ENCODE assay signal across 8 cellular contexts in the genomic region with DNA sequence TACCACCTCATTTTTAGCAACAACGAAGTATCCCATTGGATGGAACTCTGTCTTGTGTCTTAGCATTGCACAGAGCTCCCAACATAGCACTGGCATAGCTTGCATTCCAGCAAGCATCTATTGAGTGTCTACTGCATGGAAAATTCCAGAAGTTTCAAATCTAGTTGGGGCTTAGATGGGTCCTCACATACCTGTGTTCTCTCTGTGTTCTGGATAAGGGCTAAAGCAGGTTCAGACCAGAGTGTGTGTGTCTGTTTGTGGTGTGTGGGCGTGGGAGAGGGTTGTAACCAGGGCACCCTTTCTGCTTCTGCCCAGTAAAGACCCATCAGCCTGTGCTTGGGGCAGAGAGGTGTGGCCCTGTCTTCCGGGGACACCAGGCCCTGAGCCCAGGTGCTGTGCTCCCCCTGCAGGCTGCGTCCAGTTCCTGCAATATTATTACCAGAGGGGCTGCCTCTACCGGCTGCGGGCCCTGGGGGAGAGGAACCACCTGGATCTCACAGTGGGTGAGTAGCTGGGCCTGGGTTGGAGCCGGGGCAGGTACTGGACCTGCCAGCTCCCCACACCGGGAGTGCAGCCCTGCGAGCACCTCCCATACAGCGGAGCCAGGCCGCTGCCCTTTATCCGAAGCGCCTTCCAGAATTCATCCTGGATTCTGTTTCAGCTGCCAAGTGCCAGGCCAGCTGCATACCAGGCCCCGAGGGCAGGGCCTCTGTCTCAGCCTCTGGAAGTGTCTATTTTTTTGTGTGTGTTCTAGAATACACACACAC. TPM values are rescaled to one million over a fixed set of nuclear protein-coding genes. Genes with fewer than 3 reads are reported as not detected.
DNase-seq lines count a peak whose midpoint lies in the region; ATAC-seq and TF ChIP-seq lines count a peak whose summit lies in the region.

No MANE protein-coding gene starts in this region.

- H3K36me3 ChIP-seq in HCT116 (ENCODE audit: control insufficient read depth in 1 of 2, insufficient read depth in 2 of 2, low read length in 2 of 2): no peaks in the 10 kb centered on the region

- no peaks in the 10 kb centered on the region for H4K20me1 ChIP-seq in HCT116 (ENCODE audit: insufficient read depth)

- DNase-seq in GM10266 (ENCODE audit: extremely low spot score): peak; percentile 93
- DNase-seq in HCT116 (ENCODE audit: low read depth, low spot score): peak; percentile 64
- peak; percentile 91 for DNase-seq in NAMALWA (ENCODE audit: low spot score)
- peak; percentile 38 to 70 for DNase-seq in SW 1271 (lab: John Stamatoyannopoulos, UW)
- peak in 33 of 56 donors; percentile 7 to 64 (median 31) for DNase-seq in amygdala (lab: John Stamatoyannopoulos, UW)
- peak in 39 of 51 donors; percentile 11 to 66 (median 32) for DNase-seq in hypothalamus (lab: John Stamatoyannopoulos, UW)
- DNase-seq in stimulated activated CD4-positive, alpha-beta T cell treated with anti-CD3 and anti-CD28 coated beads, Interleukin-12 subunit alpha, Interleukin-12 subunit beta, amount 100 ng/mL, for 4 hours: peak; percentile 67
- no peak for DNase-seq in T1000 (lab: John Stamatoyannopoulos, UW)

- no peak for TF ChIP-seq POLR2A in HCT116 (IDR thresholded peaks at IDR 0.05; ENCODE audit: borderline replicate concordance, extremely low read depth, insufficient read depth, insufficient read length)

- peak; percentile 99 for TF ChIP-seq RAD21 in HCT116 (IDR thresholded peaks at IDR 0.05; ENCODE audit: low read depth)

- no peaks in the 10 kb centered on the region for H3K79me2 ChIP-seq in HCT116 (ENCODE audit: insufficient read depth, low read length)

- no peaks in the 10 kb centered on the region for H3K9me3 ChIP-seq in HCT116 (ENCODE audit: control insufficient read depth in 1 of 2, insufficient read depth in 1 of 2, low read depth in 1 of 2, low read length in 2 of 2)

- H3K27ac ChIP-seq in HCT116 (ENCODE audit: low read depth, low read length): peak overlapping the region; percentile 49

- no peaks in the 10 kb centered on the region for H3K9me2 ChIP-seq in HCT116 (ENCODE audit: insufficient read depth)

- RAD21 ChIA-PET in HCT116 (lab: Charles Lee; ENCODE audit: low non-redundant PET in 1 of 2, low total read pairs in 2 of 2, uncharacterized antibody in 2 of 2, unreplicated experiment in 2 of 2): interaction anchor here (0.5 to 1.2 kb wide), 4 partner anchors 21 to 221 kb away, joined by 3 to 4 read pairs (median 3); no protein-coding TSS in a partner anchor

- CTCF ChIA-PET in HCT116 (lab: Charles Lee): interaction anchor here (0.7 to 2.3 kb wide), 10 partner anchors 9 to 221 kb away, joined by 3 to 29 read pairs (median 4); a partner anchor contains a TSS

- TF ChIP-seq CTCF in GM10266 (IDR thresholded peaks at IDR 0.05; ENCODE audit: control insufficient read depth, insufficient read depth, low read depth, missing control alignments): peak; percentile 94
- TF ChIP-seq CTCF in HCT116 (IDR thresholded peaks at IDR 0.05 in 2 of 3, conservative IDR thresholded peaks at IDR 0.05 in 1 of 3; ENCODE audit: borderline replicate concordance in 1 of 3, insufficient read depth in 1 of 3, low read depth in 2 of 3, low read length in 2 of 3): peak; percentile 88 to 95 (median 90)

- no TSS peak for BruUV-seq in HCT116 (replicated peaks; lab: Mats Ljungman, UMichigan)

- POLR2A ChIA-PET in HCT116 (lab: Charles Lee): interaction anchor here (0.7 kb wide), 1 partner anchor 21 kb away, joined by 3 read pairs; a partner anchor contains a TSS

- no peak overlapping the region for H3K9ac ChIP-seq in HCT116 (ENCODE audit: low read length)

- peak; percentile 81 for ATAC-seq in HCT116

- intact Hi-C loops in HCT116 (cut with micrococcal nuclease): loop anchor here (1.0 kb wide), 2 partner anchors 76 to 221 kb away; no protein-coding TSS in a partner anchor

- no peak overlapping the region for H3K4me3 ChIP-seq in HCT116 (replicated peaks in 1 of 2; ENCODE audit: low read depth in 1 of 2, low read length in 2 of 2)

- H3K27me3 ChIP-seq in HCT116 (ENCODE audit: insufficient read depth, low read length): no peaks in the 10 kb centered on the region

- peaks cover 20 to 49% of the 10 kb centered on the region in 2 experiments for H3K4me1 ChIP-seq in HCT116 (ENCODE audit: control insufficient read depth in 1 of 2, insufficient read depth in 2 of 2, low read length in 2 of 2)

- H3K4me2 ChIP-seq in HCT116 (ENCODE audit: low read length): peak overlapping the region; percentile 40

- no peak overlapping the region for H2AFZ ChIP-seq in HCT116 (ENCODE audit: low read depth, low read length, poor library complexity, severe bottlenecking)

TF ChIP-seq in HCT116, 20 proteins besides CTCF, POLR2A, EP300 and RAD21:
- peak; percentile 59 for TF ChIP-seq YY1 (IDR thresholded peaks at IDR 0.05; ENCODE audit: extremely low read depth, insufficient replicate concordance, low read depth, low read length)
- TF ChIP-seq EZH2 (IDR thresholded peaks at IDR 0.05): no peak

RNA-seq across cellular contexts. Expression of a gene that starts 20.3 kb away (rescaled TPM):
- total RNA-seq in HCT116 (2021; ENCODE audit: unreplicated experiment): 116 TPM
- polyA plus RNA-seq in HCT116 (2012): 93.4 and 134 TPM in 2 replicates

RNA-seq across cellular contexts. Expression of a gene that starts 30.6 kb away (rescaled TPM):
- 17.5 TPM for total RNA-seq in HCT116 (2021; ENCODE audit: unreplicated experiment)
- 6.6 and 7.3 TPM in 2 replicates for polyA plus RNA-seq in HCT116 (2012)
